In genomic region chr3:59425942-59426341, GRCh38 we compare ENCODE assay signal across 12 cellular contexts.
DNase-seq lines count a peak whose midpoint lies in the region; ATAC-seq and TF ChIP-seq lines count a peak whose summit lies in the region.
"Had no signal": no experiment of that assay in that cellular context is flagged by ENCODE, and none has a peak within 500 bp of the region (broad histone marks: within the 10 kb centered on the region; RNA-seq: fewer than 3 reads in every experiment).

No MANE protein-coding gene starts in this region.

- no peaks in the 10 kb centered on the region for H3K9me3 Mint-ChIP-seq in activated T-helper 17 cell treated with anti-CD3 and anti-CD28 coated beads, Interleukin-2, amount 50 U/mL, for 72 hours
- H3K9me3 Mint-ChIP-seq in glutamatergic neuron (ENCODE audit: unreplicated experiment) = no peaks in the 10 kb centered on the region
- H3K9me3 Mint-ChIP-seq: dendritic cell treated with granulocyte-macrophage colony-stimulating factor and Interleukin-4, amounts not matched to agents 40 ng/mL and 50 ng/mL, for 4 days had no signal

- H3K9me3 ChIP-seq in transverse colon = no peaks in the 10 kb centered on the region
- H3K9me3 ChIP-seq: right lobe of liver had no signal

- peak overlapping the region; percentile 18 for H3K27ac Mint-ChIP-seq in activated T-helper 17 cell treated with anti-CD3 and anti-CD28 coated beads, Interleukin-2, amount 50 U/mL, for 72 hours
- H3K27ac Mint-ChIP-seq in glutamatergic neuron (ENCODE audit: unreplicated experiment) = no peak overlapping the region
- H3K27ac Mint-ChIP-seq: dendritic cell treated with granulocyte-macrophage colony-stimulating factor and Interleukin-4, amounts not matched to agents 40 ng/mL and 50 ng/mL, for 4 days had no signal

- intact Hi-C loops in transverse colon (cut with DNase I; ENCODE audit: low total_unique reads) = no loop called here

- H3K36me3 Mint-ChIP-seq in activated T-helper 17 cell treated with anti-CD3 and anti-CD28 coated beads, Interleukin-2, amount 50 U/mL, for 72 hours (ENCODE audit: low read depth) = no peaks in the 10 kb centered on the region
- H3K36me3 Mint-ChIP-seq in glutamatergic neuron (ENCODE audit: unreplicated experiment) = no peaks in the 10 kb centered on the region

- H3K27me3 ChIP-seq in GM06990 (replicated peaks; ENCODE audit: control insufficient read depth, insufficient read depth, low read length) (no peaks in the 10 kb centered on the region), transverse colon (no peaks in the 10 kb centered on the region)
- H3K27me3 ChIP-seq: right lobe of liver had no signal

- DNase-seq in GM06990 (ENCODE audit: extremely low read depth, insufficient read length) (no peak), T follicular helper cell (ENCODE audit: low read depth) (peak; percentile 22), transverse colon (no peak), glutamatergic neuron (no peak), HCEC 1CT (no peak), amygdala (lab: John Stamatoyannopoulos, UW) (no peak)
- peak; percentile 65 for DNase-seq in stimulated activated CD4-positive, alpha-beta T cell treated with anti-CD3 and anti-CD28 coated beads, Interleukin-15, amount 100 ng/mL, for 24 hours
- DNase-seq: NCI-H1417, right lobe of liver, SW 1271 had no signal

- 78 to 100% methylated on average over 1 to 5 of the region's 5 CpGs for WGBS in transverse colon (ENCODE audit: low coverage in 1 of 2), 2 donors

- TF ChIP-seq POLR2A in transverse colon (IDR thresholded peaks at IDR 0.05) = no peak

- peaks cover 0 to 7% (median 2%) of the 10 kb centered on the region in 4 donors for H3K4me1 ChIP-seq in transverse colon
- H3K4me1 ChIP-seq: right lobe of liver had no signal

- TF ChIP-seq CTCF in GM06990 (IDR thresholded peaks at IDR 0.05; ENCODE audit: insufficient read depth, low read length, poor library complexity, severe bottlenecking) (peak; percentile 21), transverse colon (IDR thresholded peaks at IDR 0.05) (no peak), glutamatergic neuron (IDR thresholded peaks at IDR 0.05; ENCODE audit: partially characterized antibody, unreplicated experiment) (no peak)

- TF ChIP-seq EP300 in transverse colon (IDR thresholded peaks at IDR 0.05; ENCODE audit: low read depth) = no peak

- peaks cover 3% of the 10 kb centered on the region for H3K27me3 Mint-ChIP-seq in activated T-helper 17 cell treated with anti-CD3 and anti-CD28 coated beads, Interleukin-2, amount 50 U/mL, for 72 hours
- H3K27me3 Mint-ChIP-seq in glutamatergic neuron (ENCODE audit: unreplicated experiment) = no peaks in the 10 kb centered on the region

- peaks cover 53% of the 10 kb centered on the region for H3K4me1 Mint-ChIP-seq in activated T-helper 17 cell treated with anti-CD3 and anti-CD28 coated beads, Interleukin-2, amount 50 U/mL, for 72 hours
- H3K4me1 Mint-ChIP-seq in glutamatergic neuron (ENCODE audit: low read depth, unreplicated experiment) = no peaks in the 10 kb centered on the region

- H3K4me3 ChIP-seq in GM06990 (replicated peaks; ENCODE audit: low read depth, low read length) (no peak overlapping the region), transverse colon (no peak overlapping the region)
- H3K4me3 ChIP-seq: right lobe of liver had no signal

- H3K4me3 Mint-ChIP-seq in activated T-helper 17 cell treated with anti-CD3 and anti-CD28 coated beads, Interleukin-2, amount 50 U/mL, for 72 hours = peak overlapping the region; percentile 36
- no peak overlapping the region for H3K4me3 Mint-ChIP-seq in glutamatergic neuron (ENCODE audit: unreplicated experiment)
- H3K4me3 Mint-ChIP-seq: dendritic cell treated with granulocyte-macrophage colony-stimulating factor and Interleukin-4, amounts not matched to agents 40 ng/mL and 50 ng/mL, for 4 days had no signal

- no peaks in the 10 kb centered on the region for H3K36me3 ChIP-seq in GM06990 (ENCODE audit: control insufficient read depth, insufficient read depth, low read length)
- H3K36me3 ChIP-seq in transverse colon = no peaks in the 10 kb centered on the region
- H3K36me3 ChIP-seq: right lobe of liver had no signal

- no peak overlapping the region for H3K27ac ChIP-seq in transverse colon
- H3K27ac ChIP-seq: right lobe of liver had no signal

- in situ Hi-C loops in transverse colon (cut with MboI; ENCODE audit: low pct_ligation_motif_present in 1 of 4, low pct_unique_long_range_greater_than_20kb in 1 of 4, low sequenced_read_pairs in 3 of 4) = no loop called here

- ATAC-seq in activated T-helper 17 cell treated with anti-CD3 and anti-CD28 coated beads, Interleukin-2, amount 50 U/mL, for 72 hours (replicated peaks) = peak; percentile 67

Comparison
In these comparisons a context has a peak if more than half of its experiments do, and no peak if none do; other contexts are left out.
1. DNase-seq: peak in T follicular helper cell (single experiment) and stimulated activated CD4-positive, alpha-beta T cell treated with anti-CD3 and anti-CD28 coated beads, Interleukin-15, amount 100 ng/mL, for 24 hours (single experiment); none in GM06990 (single experiment), transverse colon (single experiment), glutamatergic neuron (single experiment), HCEC 1CT (single experiment) and amygdala (0 of 56).